In genomic region chr10:36721851-36722250, GRCh38 we compare ENCODE assay signal across 13 cellular contexts.
DNase-seq lines count a peak whose midpoint lies in the region; ATAC-seq and TF ChIP-seq lines count a peak whose summit lies in the region.
"Had no signal": no experiment of that assay in that cellular context is flagged by ENCODE, and none has a peak within 500 bp of the region (broad histone marks: within the 10 kb centered on the region; RNA-seq: fewer than 3 reads in every experiment).

No MANE protein-coding gene starts in this region.

- in situ Hi-C loops in GM13977 (cut with MboI; ENCODE audit: low pct_unique_long_range_greater_than_20kb, low sequenced_read_pairs, unreplicated experiment): no loop called here

- intact Hi-C loops in posterior vena cava (cut with DNase I): no loop called here

- TF ChIP-seq CTCF in GM13977 (IDR thresholded peaks at IDR 0.05; ENCODE audit: extremely low read depth, insufficient read depth, missing control alignments): no peak

- DNase-seq in A172 (ENCODE audit: low spot score) (peak; percentile 26), GM03348 (ENCODE audit: low spot score) (peak; percentile 16), amniotic epithelial cell (ENCODE audit: low read depth) (peak; percentile 72), hepatic stellate cell (ENCODE audit: low spot score) (peak; percentile 7), DMS79 treated with DMSO at 0.1 percent for 48 hours (lab: John Stamatoyannopoulos, UW) (no peak), GM13977 (ENCODE audit: low spot score) (no peak), posterior vena cava (ENCODE audit: low spot score) (no peak)
- DNase-seq: CD8-positive, alpha-beta T cell; NCI-H1436; NCI-H2029 treated with DMSO at 0.1 percent for 48 hours; NCI-H510A; NCI-H82 had no signal

- no peak for ATAC-seq in GM18511 (IDR thresholded peaks at IDR 0.05; ENCODE audit: unreplicated experiment)
- ATAC-seq: CD8-positive, alpha-beta T cell had no signal

Comparison
In these comparisons a context has a peak if more than half of its experiments do, and no peak if none do; other contexts are left out.
1. DNase-seq: peak in A172 (single experiment), GM03348 (single experiment), amniotic epithelial cell (single experiment) and hepatic stellate cell (single experiment); none in DMS79 treated with DMSO at 0.1 percent for 48 hours (single experiment), GM13977 (single experiment) and posterior vena cava (single experiment).